Comparison of ENCODE assay signal across 11 cellular contexts in the genomic region with DNA sequence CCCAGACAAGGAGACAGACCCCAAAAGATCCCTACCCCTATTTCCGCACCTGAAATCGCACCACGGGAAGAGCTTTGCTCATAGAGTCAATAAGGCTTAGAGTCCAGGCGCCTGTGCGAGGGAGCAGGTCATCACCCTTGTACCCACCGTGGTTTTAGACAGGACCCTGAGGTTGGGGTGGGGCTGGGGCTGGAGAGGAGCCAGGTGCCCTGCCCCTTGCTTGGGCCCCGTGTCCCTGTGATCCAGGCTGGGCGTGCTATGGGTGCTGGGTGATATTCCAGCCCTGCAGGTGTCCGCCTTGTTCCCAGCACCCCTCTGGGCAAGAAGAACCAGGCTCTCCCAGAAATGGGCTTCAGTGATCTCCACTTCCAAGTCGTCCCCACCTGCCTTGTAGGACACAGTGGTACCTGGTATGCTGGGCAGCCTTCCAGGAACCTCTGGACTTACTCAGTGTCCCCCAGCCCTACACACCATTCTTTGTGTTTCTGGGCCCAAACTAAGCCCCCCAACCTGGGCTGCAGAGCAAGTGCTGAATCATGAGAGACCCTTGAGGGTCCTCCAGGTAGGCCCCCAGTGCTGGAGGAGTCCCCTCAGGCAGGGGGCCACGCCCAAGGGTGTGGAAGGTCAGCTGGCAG. TPM values are rescaled to one million over a fixed set of nuclear protein-coding genes. Genes with fewer than 3 reads are reported as not detected.
DNase-seq lines count a peak whose midpoint lies in the region; ATAC-seq and TF ChIP-seq lines count a peak whose summit lies in the region.
"Had no signal": no experiment of that assay in that cellular context is flagged by ENCODE, and none has a peak within 500 bp of the region (broad histone marks: within the 10 kb centered on the region; RNA-seq: fewer than 3 reads in every experiment).

No MANE protein-coding gene starts in this region.

- DNase-seq in activated CD4-positive, alpha-beta T cell treated with anti-CD3 and anti-CD28 coated beads, Interleukin-2, amount 10 ng/mL, durations not matched to agents 24 days and 14 days = peak; percentile 59
- DNase-seq in activated CD4-positive, alpha-beta T cell treated with anti-CD3 and anti-CD28 coated beads for 48 hours = no peak
- DNase-seq in lung (ENCODE audit: low spot score) = no peak
- no peak for DNase-seq in suprapubic skin (ENCODE audit: low spot score in 2 of 2)
- DNase-seq in GM20000 (ENCODE audit: low spot score) = no peak
- DNase-seq in NCI-H1694 treated with DMSO at 0.1 percent for 48 hours (lab: John Stamatoyannopoulos, UW) = no peak
- DNase-seq in A673 (ENCODE audit: low spot score) = no peak
- DNase-seq: central memory CD4-positive, alpha-beta T cell; NCI-H2081 treated with DMSO at 0.1 percent for 48 hours; RPMI8226 had no signal

- no peaks in the 10 kb centered on the region for H3K9me3 ChIP-seq in lung (ENCODE audit: control insufficient read depth in 2 of 2, insufficient read depth in 1 of 2, low read length in 1 of 2)
- no peaks in the 10 kb centered on the region for H3K9me3 ChIP-seq in suprapubic skin
- H3K9me3 ChIP-seq in A673 (ENCODE audit: low read depth, low read length, poor library complexity, severe bottlenecking) = no peaks in the 10 kb centered on the region

- H3K4me3 ChIP-seq in lung (no peak overlapping the region), suprapubic skin (no peak overlapping the region), A673 (ENCODE audit: low read depth, low read length, poor library complexity, severe bottlenecking) (no peak overlapping the region)

- CTCF ChIA-PET in A673 (lab: Charles Lee) = no interaction called here

- H3K36me3 ChIP-seq in lung (ENCODE audit: control insufficient read depth in 2 of 2, insufficient read depth in 2 of 2, low read length in 2 of 2) = peaks cover 0 to 9% of the 10 kb centered on the region in 2 donors
- H3K36me3 ChIP-seq in suprapubic skin = no peaks in the 10 kb centered on the region
- H3K36me3 ChIP-seq in A673 (ENCODE audit: insufficient read depth, low read length, poor library complexity, severe bottlenecking) = no peaks in the 10 kb centered on the region

- TF ChIP-seq POLR2A in suprapubic skin (IDR thresholded peaks at IDR 0.05) = no peak

- peaks cover 16% of the 10 kb centered on the region for H3K36me3 Mint-ChIP-seq in activated CD4-positive, alpha-beta T cell treated with anti-CD3 and anti-CD28 coated beads, Interleukin-2, amount 10 ng/mL, durations not matched to agents 24 days and 14 days (ENCODE audit: low read depth)

- TF ChIP-seq EP300 in suprapubic skin (IDR thresholded peaks at IDR 0.05) = no peak

- BruUV-seq in A673 (replicated peaks; lab: Mats Ljungman, UMichigan) = no TSS peak

- H3K4me1 Mint-ChIP-seq in activated CD4-positive, alpha-beta T cell treated with anti-CD3 and anti-CD28 coated beads, Interleukin-2, amount 10 ng/mL, durations not matched to agents 24 days and 14 days = peaks cover 34% of the 10 kb centered on the region

- ATAC-seq in lung (ENCODE audit: insufficient read depth, low FRiP score) = no peak

- POLR2A ChIA-PET in A673 (lab: Charles Lee; ENCODE audit: low non-redundant PET) = no interaction called here

- H3K4me3 Mint-ChIP-seq in activated CD4-positive, alpha-beta T cell treated with anti-CD3 and anti-CD28 coated beads, Interleukin-2, amount 10 ng/mL, durations not matched to agents 24 days and 14 days = no peak overlapping the region

- intact Hi-C loops in activated CD4-positive, alpha-beta T cell treated with anti-CD3 and anti-CD28 coated beads, Interleukin-2, amount 10 ng/mL, durations not matched to agents 24 days and 14 days (cut with micrococcal nuclease) = no loop called here
- intact Hi-C loops in A673 (cut with micrococcal nuclease; ENCODE audit: unreplicated experiment) = no loop called here

- no peak for TF ChIP-seq CTCF in lung (IDR thresholded peaks at IDR 0.05; ENCODE audit: control extremely low read depth, extremely low read depth)
- TF ChIP-seq CTCF in suprapubic skin (IDR thresholded peaks at IDR 0.05) = no peak
- no peak for TF ChIP-seq CTCF in GM20000 (IDR thresholded peaks at IDR 0.05; ENCODE audit: extremely low read depth, missing control alignments)
- TF ChIP-seq CTCF in A673 (conservative IDR thresholded peaks at IDR 0.05; ENCODE audit: low read depth, low read length) = no peak

- no peaks in the 10 kb centered on the region for H3K27me3 Mint-ChIP-seq in activated CD4-positive, alpha-beta T cell treated with anti-CD3 and anti-CD28 coated beads, Interleukin-2, amount 10 ng/mL, durations not matched to agents 24 days and 14 days

- H3K9me3 Mint-ChIP-seq in activated CD4-positive, alpha-beta T cell treated with anti-CD3 and anti-CD28 coated beads, Interleukin-2, amount 10 ng/mL, durations not matched to agents 24 days and 14 days = no peaks in the 10 kb centered on the region

- H3K4me1 ChIP-seq in lung (ENCODE audit: control insufficient read depth in 2 of 2, insufficient read depth in 2 of 2, low read length in 2 of 2) = peaks cover 21 to 50% of the 10 kb centered on the region in 2 donors
- peaks cover 91% of the 10 kb centered on the region for H3K4me1 ChIP-seq in suprapubic skin
- peaks cover 6% of the 10 kb centered on the region for H3K4me1 ChIP-seq in A673 (ENCODE audit: insufficient read depth, low read length, poor library complexity, severe bottlenecking)

- H3K27ac ChIP-seq in cingulate gyrus (ENCODE audit: low read depth, low read length) (peak overlapping the region; percentile 87), lung (ENCODE audit: low read depth in 1 of 2, low read length in 1 of 2) (peak overlapping the region; percentile 86 to 87), suprapubic skin (peak overlapping the region; percentile 99), A673 (ENCODE audit: low read depth, low read length, poor library complexity, severe bottlenecking) (no peak overlapping the region)

- H3K27me3 ChIP-seq in lung (ENCODE audit: control insufficient read depth, insufficient read depth) = no peaks in the 10 kb centered on the region
- H3K27me3 ChIP-seq in suprapubic skin = no peaks in the 10 kb centered on the region
- no peaks in the 10 kb centered on the region for H3K27me3 ChIP-seq in A673 (replicated peaks; ENCODE audit: insufficient read depth, low read depth, low read length, poor library complexity)

- no peak overlapping the region for H3K27ac Mint-ChIP-seq in activated CD4-positive, alpha-beta T cell treated with anti-CD3 and anti-CD28 coated beads, Interleukin-2, amount 10 ng/mL, durations not matched to agents 24 days and 14 days

- WGBS in lung, 2 donors = 77 to 86% methylated on average over 11 of the region's 11 CpGs
- WGBS in suprapubic skin = 85% methylated on average over 7 of the region's 11 CpGs

RNA-seq across cellular contexts. Expression of gene CD81, which starts 4.5 kb away (rescaled TPM):
- total RNA-seq in activated CD4-positive, alpha-beta T cell treated with anti-CD3 and anti-CD28 coated beads, Interleukin-2, amount 10 ng/mL, durations not matched to agents 24 days and 14 days = 224 and 225 TPM in 2 replicates
- total RNA-seq in lung = 100 to 1,000 TPM; 605 to 708 TPM
- 100 to 1,000 TPM; 412 to 679 TPM for polyA plus RNA-seq in lung
- total RNA-seq in suprapubic skin = 100 to 1,000 TPM; 234 to 340 (median 277) TPM
- total RNA-seq in A673 (2021) = 183 and 194 TPM in 2 replicates

RNA-seq across cellular contexts. Expression of gene TSSC4, which starts 18.9 kb away (rescaled TPM):
- total RNA-seq in activated CD4-positive, alpha-beta T cell treated with anti-CD3 and anti-CD28 coated beads, Interleukin-2, amount 10 ng/mL, durations not matched to agents 24 days and 14 days = 61.8 and 62.9 TPM in 2 replicates
- total RNA-seq in lung = 10 to 100 TPM; 25.1 to 56.5 TPM
- 10 to 100 TPM; 48.8 to 50.7 TPM for polyA plus RNA-seq in lung
- 10 to 100 TPM; 25.7 to 60.9 (median 51.4) TPM for total RNA-seq in suprapubic skin
- total RNA-seq in A673 (2021) = 41.3 and 46.8 TPM in 2 replicates
